ENCODE assay signal across 9 cellular contexts in the genomic region with DNA sequence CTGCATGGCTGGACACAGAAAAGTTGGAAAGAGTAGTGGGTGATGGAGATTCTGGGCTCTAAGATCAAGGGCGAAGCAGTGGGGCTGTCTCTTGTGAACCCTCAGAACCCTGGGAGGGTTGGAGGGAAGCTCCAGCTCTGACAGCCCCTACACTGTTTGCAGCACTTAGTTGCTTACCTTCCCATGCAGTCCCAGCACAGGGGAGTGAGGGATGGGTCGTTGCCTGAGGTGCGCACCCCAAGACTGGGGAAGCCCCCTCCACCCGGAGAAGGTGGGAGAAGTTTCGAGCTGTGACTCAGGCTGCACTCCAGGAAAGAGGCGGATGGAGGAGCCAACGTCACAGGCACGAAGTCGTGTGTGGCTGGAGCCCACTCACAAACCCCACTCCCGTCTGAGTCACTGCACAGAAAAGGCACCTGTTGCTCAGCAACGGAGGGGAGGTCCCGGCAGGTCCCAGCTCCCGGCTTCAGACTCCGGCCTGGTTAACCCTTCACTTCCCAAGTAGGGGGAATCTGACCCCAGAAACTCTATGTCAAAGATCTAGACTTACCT.
DNase-seq lines count a peak whose midpoint lies in the region; ATAC-seq, FAIRE-seq and TF ChIP-seq lines count a peak whose summit lies in the region.
"Had no signal": no experiment of that assay in that cellular context is flagged by ENCODE, and none has a peak within 500 bp of the region (broad histone marks: within the 10 kb centered on the region; RNA-seq: fewer than 3 reads in every experiment).

No MANE protein-coding gene starts in this region.

- peak overlapping the region; percentile 74 for H3K27ac ChIP-seq in mammary epithelial cell (ENCODE audit: insufficient read depth, low read depth, low read length)

- H3K4me2 ChIP-seq in mammary epithelial cell (ENCODE audit: insufficient read depth, low read depth, low read length), result peak overlapping the region; percentile 66

- H3K36me3 ChIP-seq in mammary epithelial cell (ENCODE audit: insufficient read depth, low read length), result no peaks in the 10 kb centered on the region

- peak overlapping the region; percentile 23 for H2AFZ ChIP-seq in mammary epithelial cell (ENCODE audit: low read depth, low read length)

- TF ChIP-seq CTCF in mammary epithelial cell (conservative IDR thresholded peaks at IDR 0.05 in 1 of 2, IDR thresholded peaks at IDR 0.05 in 1 of 2; ENCODE audit: extremely low read depth in 1 of 2, insufficient read depth in 1 of 2, low read depth in 1 of 2, low read length in 2 of 2), result no peak

- WGBS in mammary epithelial cell (ENCODE audit: low coverage, missing lambda C conversion rate), result 0% methylated on average over 5 of the region's 14 CpGs

- H4K20me1 ChIP-seq in mammary epithelial cell (ENCODE audit: insufficient read depth, low read length), result no peaks in the 10 kb centered on the region

- BruUV-seq in mammary epithelial cell (replicated peaks; lab: Mats Ljungman, UMichigan), result no TSS peak

- H3K27me3 ChIP-seq in mammary epithelial cell (ENCODE audit: insufficient read depth, low read length), result no peaks in the 10 kb centered on the region

- H3K9me3 ChIP-seq in mammary epithelial cell (replicated peaks; ENCODE audit: insufficient read depth, low read length), result no peaks in the 10 kb centered on the region

- dilution Hi-C loops in mammary epithelial cell (cut with HindIII; ENCODE audit: low sequenced_read_pairs), result loop anchor here (5.0 to 10.0 kb wide), 3 partner anchors 42 to 70 kb away; a partner anchor contains a TSS

- in situ Hi-C loops in mammary epithelial cell (cut with MboI; ENCODE audit: low sequenced_read_pairs in 2 of 2), result no loop called here

- peak overlapping the region; percentile 59 for H3K9ac ChIP-seq in mammary epithelial cell (ENCODE audit: insufficient read depth, low read length)

- intact Hi-C loops in mammary epithelial cell (cut with micrococcal nuclease), result no loop called here

- H3K4me1 ChIP-seq in mammary epithelial cell (ENCODE audit: insufficient read depth, low read length), result peaks cover 19% of the 10 kb centered on the region

- peak overlapping the region in 1 of 3 experiments; percentile 1 for H3K4me3 ChIP-seq in mammary epithelial cell (replicated peaks in 1 of 3; ENCODE audit: insufficient read depth in 1 of 3, low read depth in 2 of 3, low read length in 3 of 3)

- H3K79me2 ChIP-seq in mammary epithelial cell (ENCODE audit: insufficient read depth, low read length), result no peaks in the 10 kb centered on the region

- peak; percentile 77 for FAIRE-seq in RCC 7860 (lab: Jason Lieb, UNC)
- FAIRE-seq: islet of Langerhans had no signal

- CTCF ChIA-PET in mammary epithelial cell (lab: Charles Lee; ENCODE audit: low non-redundant PET), result interaction anchor here (0.6 kb wide), 1 partner anchor 196 kb away, joined by 4 read pairs; no protein-coding TSS in a partner anchor

- DNase-seq in Ammon's horn (ENCODE audit: low spot score), result peak; percentile 52
- peak; percentile 85 for DNase-seq in RCC 7860 (ENCODE audit: low spot score)
- DNase-seq in mammary epithelial cell, result peak; percentile 93
- peak in 44 of 56 donors; percentile 10 to 88 (median 62) for DNase-seq in nucleus accumbens (lab: John Stamatoyannopoulos, UW)
- no peak for DNase-seq in NCI-H82 treated with DMSO at 0.1 percent for 48 hours (lab: John Stamatoyannopoulos, UW; ENCODE audit: unreplicated experiment)
- no peak for DNase-seq in middle frontal gyrus (ENCODE audit: extremely low spot score, low spot score)

- ATAC-seq in HG03378 (IDR thresholded peaks at IDR 0.05; ENCODE audit: unreplicated experiment) (no peak), HG03175 (IDR thresholded peaks at IDR 0.05; ENCODE audit: unreplicated experiment) (no peak)

Comparison
In these comparisons a context has a peak if more than half of its experiments do, and no peak if none do; other contexts are left out.
1. DNase-seq: peak in Ammon's horn (single experiment), RCC 7860 (single experiment), mammary epithelial cell (single experiment) and nucleus accumbens (44 of 56); none in NCI-H82 treated with DMSO at 0.1 percent for 48 hours (single experiment) and middle frontal gyrus (single experiment).